Comparison of ENCODE assay signal across 1 cellular context in genomic region chr11:31870609-31871309, GRCh38.
TF ChIP-seq lines count a peak whose summit lies in the region.

No MANE protein-coding gene starts in this region.

TF ChIP-seq in K562, 482 proteins besides CTCF, POLR2A, EP300 and RAD21 (continued from another document):
- peak; percentile 81 for TF ChIP-seq PKNOX1 (IDR thresholded peaks at IDR 0.05)
- TF ChIP-seq STAG1 (CRISPR knock-in tag; IDR thresholded peaks at IDR 0.05; ENCODE audit: borderline replicate concordance), result peak; percentile 90; the same call in 1 of the 2 replicates
- no peak for TF ChIP-seq PBX2 (CRISPR knock-in tag; IDR thresholded peaks at IDR 0.05; ENCODE audit: low read depth)
- peak; percentile 31; the same call in 1 of the 2 replicates for TF ChIP-seq PBX2 (tag; conservative IDR thresholded peaks at IDR 0.05; ENCODE audit: low read depth)
- TF ChIP-seq CHD2 (IDR thresholded peaks at IDR 0.05; ENCODE audit: low read depth, low read length), result no peak
- 0 out of 2 replicates have a peak, but pooled peaks have one; percentile 12 for TF ChIP-seq ZNF384 (IDR thresholded peaks at IDR 0.05; ENCODE audit: low read depth, low read length)
- TF ChIP-seq RB1 (IDR thresholded peaks at IDR 0.05; ENCODE audit: low read depth), result peak; percentile 40; the same call in 1 of the 2 replicates
- TF ChIP-seq KLF13 (tag; IDR thresholded peaks at IDR 0.05; ENCODE audit: borderline replicate concordance, low read depth), result peak; percentile 42; the same call in 1 of the 2 replicates
- TF ChIP-seq SMC3 (conservative IDR thresholded peaks at IDR 0.05; ENCODE audit: insufficient read depth, low read depth, low read length), result peak; percentile 72
- TF ChIP-seq DEAF1 (CRISPR knock-in tag; IDR thresholded peaks at IDR 0.05), result peak; percentile 82
- TF ChIP-seq HNRNPLL (IDR thresholded peaks at IDR 0.05; ENCODE audit: low read depth, low read length, poor library complexity, severe bottlenecking), result no peak
